Comparison of ENCODE assay signal across 8 cellular contexts in genomic region chr1:148151911-148152391, GRCh38. TPM values are rescaled to one million over a fixed set of nuclear protein-coding genes. Genes with fewer than 3 reads are reported as not detected.
DNase-seq lines count a peak whose midpoint lies in the region; ATAC-seq and TF ChIP-seq lines count a peak whose summit lies in the region.
"Not testable (repeated sequence)": the region's sequence is repeated elsewhere in the genome, so short reads cannot be mapped to it uniquely, and the experiment has no call there.

A gene with protein sequence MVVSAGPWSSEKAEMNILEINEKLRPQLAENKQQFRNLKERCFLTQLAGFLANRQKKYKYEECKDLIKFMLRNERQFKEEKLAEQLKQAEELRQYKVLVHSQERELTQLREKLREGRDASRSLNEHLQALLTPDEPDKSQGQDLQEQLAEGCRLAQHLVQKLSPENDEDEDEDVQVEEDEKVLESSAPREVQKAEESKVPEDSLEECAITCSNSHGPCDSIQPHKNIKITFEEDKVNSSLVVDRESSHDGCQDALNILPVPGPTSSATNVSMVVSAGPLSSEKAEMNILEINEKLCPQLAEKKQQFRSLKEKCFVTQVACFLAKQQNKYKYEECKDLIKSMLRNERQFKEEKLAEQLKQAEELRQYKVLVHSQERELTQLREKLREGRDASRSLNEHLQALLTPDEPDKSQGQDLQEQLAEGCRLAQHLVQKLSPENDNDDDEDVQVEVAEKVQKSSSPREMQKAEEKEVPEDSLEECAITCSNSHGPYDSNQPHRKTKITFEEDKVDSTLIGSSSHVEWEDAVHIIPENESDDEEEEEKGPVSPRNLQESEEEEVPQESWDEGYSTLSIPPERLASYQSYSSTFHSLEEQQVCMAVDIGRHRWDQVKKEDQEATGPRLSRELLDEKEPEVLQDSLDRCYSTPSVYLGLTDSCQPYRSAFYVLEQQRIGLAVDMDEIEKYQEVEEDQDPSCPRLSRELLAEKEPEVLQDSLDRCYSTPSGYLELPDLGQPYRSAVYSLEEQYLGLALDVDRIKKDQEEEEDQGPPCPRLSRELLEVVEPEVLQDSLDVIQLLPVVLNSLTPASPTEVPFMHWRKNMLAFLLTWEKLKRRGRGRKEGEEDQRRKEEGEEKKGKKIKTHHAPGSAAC (minus strand): TSS chr1:148152281. CDS start chr1:148127003, 25,278 bp downstream.

- H3K4me2 ChIP-seq in parathyroid adenoma (ENCODE audit: low read length), result peak within 1 kb of the TSS; percentile 67

- peaks cover 11 to 20% (median 15%) of the 10 kb centered on the region in 3 donors for H3K4me1 Mint-ChIP-seq in T-cell
- H3K4me1 Mint-ChIP-seq in activated naive CD8-positive, alpha-beta T cell treated with anti-CD3 and anti-CD28 coated beads for 36 hours, result peaks cover 14% of the 10 kb centered on the region

- POLR2A ChIA-PET in T-cell (lab: Charles Lee), result interaction anchor here in 1 of 2 donors (0.6 kb wide), 1 partner anchor 112 kb away, joined by 3 read pairs; no protein-coding TSS in a partner anchor

- H3K4me3 ChIP-seq in GM12865 (ENCODE audit: low read depth, low read length) (peak within 1 kb of the TSS; percentile 69), cardiac muscle cell (peak within 1 kb of the TSS; percentile 91), parathyroid adenoma (ENCODE audit: low read depth, low read length) (peak within 1 kb of the TSS; percentile 68), suprapubic skin (peak within 1 kb of the TSS; percentile 72)

- not testable (repeated sequence) for H3K9me3 ChIP-seq in cardiac muscle cell (ENCODE audit: low read depth); parathyroid adenoma (ENCODE audit: control insufficient read depth, low read length); suprapubic skin

- H2AFZ ChIP-seq in parathyroid adenoma, result peak within 1 kb of the TSS; percentile 70

- not testable (repeated sequence) for H3K79me2 ChIP-seq in parathyroid adenoma

- 0% methylated on average over 10 of the region's 41 CpGs for WGBS in suprapubic skin

- H3K36me3 ChIP-seq in cardiac muscle cell; parathyroid adenoma (ENCODE audit: control insufficient read depth, insufficient read depth, low read length); suprapubic skin: not testable (repeated sequence)

- not testable (repeated sequence) for H3K9me3 Mint-ChIP-seq in T-cell; activated naive CD8-positive, alpha-beta T cell treated with anti-CD3 and anti-CD28 coated beads for 36 hours

- H3K9ac ChIP-seq in parathyroid adenoma, result not testable (repeated sequence)

- not testable (repeated sequence) for TF ChIP-seq EP300 in suprapubic skin (IDR thresholded peaks at IDR 0.05)

- not testable (repeated sequence) for H3K36me3 Mint-ChIP-seq in T-cell; activated naive CD8-positive, alpha-beta T cell treated with anti-CD3 and anti-CD28 coated beads for 36 hours

- not testable (repeated sequence) for TF ChIP-seq CTCF in GM12865 (IDR thresholded peaks at IDR 0.05; ENCODE audit: insufficient read depth, low read depth, low read length, missing control alignments); cardiac muscle cell (IDR thresholded peaks at IDR 0.05; ENCODE audit: low read depth, low read length); parathyroid adenoma (IDR thresholded peaks at IDR 0.05); suprapubic skin (IDR thresholded peaks at IDR 0.05)

- DNase-seq in GM12865 (ENCODE audit: low read depth) (peak; percentile 90), NCI-H1694 treated with DMSO at 0.1 percent for 48 hours (lab: John Stamatoyannopoulos, UW) (peak; percentile 65), T-cell (peak; percentile 63 to 88 (median 75)), cardiac muscle cell (ENCODE audit: low read depth in 1 of 2, low spot score in 1 of 2) (peak; percentile 87 to 90), suprapubic skin (ENCODE audit: low spot score in 2 of 2) (peak; percentile 82 to 86)
- peak; percentile 90 for DNase-seq in activated naive CD8-positive, alpha-beta T cell treated with anti-CD3 and anti-CD28 coated beads for 36 hours

- TF ChIP-seq POLR2A in suprapubic skin (IDR thresholded peaks at IDR 0.05), result not testable (repeated sequence)

- peak; percentile 60 for ATAC-seq in HG02870 (IDR thresholded peaks at IDR 0.05; ENCODE audit: unreplicated experiment)
- peak; percentile 94 to 96 (median 94) for ATAC-seq in T-cell (replicated peaks in 1 of 4)

- peak within 1 kb of the TSS; percentile 95 to 98 (median 96) for H3K4me3 Mint-ChIP-seq in T-cell
- H3K4me3 Mint-ChIP-seq in activated naive CD8-positive, alpha-beta T cell treated with anti-CD3 and anti-CD28 coated beads for 36 hours, result peak within 1 kb of the TSS; percentile 90

- H3K4me1 ChIP-seq in cardiac muscle cell (ENCODE audit: low read depth); parathyroid adenoma; suprapubic skin: not testable (repeated sequence)

- peak within 1 kb of the TSS; percentile 89 to 92 for H3K27ac Mint-ChIP-seq in T-cell
- H3K27ac Mint-ChIP-seq in activated naive CD8-positive, alpha-beta T cell treated with anti-CD3 and anti-CD28 coated beads for 36 hours, result peak within 1 kb of the TSS; percentile 88

- H3K27ac ChIP-seq in cardiac muscle cell, result peak within 1 kb of the TSS; percentile 90
- peak within 1 kb of the TSS; percentile 60 for H3K27ac ChIP-seq in parathyroid adenoma
- H3K27ac ChIP-seq in suprapubic skin, result peak within 1 kb of the TSS; percentile 63

- not testable (repeated sequence) for H3K27me3 Mint-ChIP-seq in T-cell; activated naive CD8-positive, alpha-beta T cell treated with anti-CD3 and anti-CD28 coated beads for 36 hours

- CTCF ChIA-PET in T-cell (lab: Charles Lee), result not testable (repeated sequence)

- not testable (repeated sequence) for H3K27me3 ChIP-seq in cardiac muscle cell; parathyroid adenoma (ENCODE audit: control insufficient read depth, insufficient read depth, low read length); suprapubic skin

RNA-seq across cellular contexts. Expression of the gene that starts here (rescaled TPM):
- 10 to 100 TPM; 22.6 to 27.3 (median 23.6) TPM for total RNA-seq in T-cell
- total RNA-seq in activated naive CD8-positive, alpha-beta T cell treated with anti-CD3 and anti-CD28 coated beads for 36 hours, result 1 to 10 TPM; 5.0 to 5.5 TPM
- 10.9 and 15.8 TPM in 2 replicates for total RNA-seq in cardiac muscle cell
- 9.5 and 11.6 TPM in 2 replicates for polyA plus RNA-seq in cardiac muscle cell
- 10 to 100 TPM in 2 of 4 donors, 1 to 10 TPM in 2; 6.9 to 40.0 (median 11.3) TPM for total RNA-seq in suprapubic skin

Comparison
In these comparisons a context has a peak if more than half of its experiments do, and no peak if none do; other contexts are left out.
1. Peak in every context shown above with its lines: DNase-seq, ATAC-seq, H3K4me3 ChIP-seq and H3K27ac ChIP-seq.